Comparison of ENCODE assay signal across 9 cellular contexts in the genomic region with DNA sequence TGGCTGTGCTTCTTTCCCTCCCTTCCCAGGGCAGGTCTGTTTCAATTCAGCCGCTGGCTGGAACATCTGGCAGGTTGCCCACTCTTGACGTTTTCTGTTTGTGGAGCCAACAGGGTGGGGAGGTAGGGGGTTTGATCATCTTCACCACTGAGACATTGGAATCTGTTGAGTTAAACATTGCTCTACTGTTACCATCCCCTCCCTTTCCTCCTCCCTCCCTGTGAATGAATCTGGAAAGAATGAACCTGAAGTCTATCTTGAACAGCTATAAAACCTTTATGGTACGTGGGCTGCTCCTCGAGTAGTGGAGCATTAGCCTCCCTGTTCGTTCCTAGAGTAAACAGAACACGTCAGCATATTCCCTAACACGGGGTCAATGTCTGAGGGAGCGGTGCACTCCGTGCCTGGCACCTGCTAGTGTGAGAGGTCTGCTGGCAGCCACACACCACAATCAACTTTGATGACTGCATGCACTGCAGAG.
DNase-seq lines count a peak whose midpoint lies in the region; ATAC-seq and TF ChIP-seq lines count a peak whose summit lies in the region.
"Had no signal": no experiment of that assay in that cellular context is flagged by ENCODE, and none has a peak within 500 bp of the region (broad histone marks: within the 10 kb centered on the region; RNA-seq: fewer than 3 reads in every experiment).

No MANE protein-coding gene starts in this region.

- H3K4me3 Mint-ChIP-seq in nephron progenitor cell: no peak overlapping the region
- H3K4me3 Mint-ChIP-seq in stimulated activated naive CD8-positive, alpha-beta T cell treated with anti-CD3 and anti-CD28 coated beads, Interleukin-15, amount 100 ng/mL, for 72 hours: no peak overlapping the region

- peaks cover 10% of the 10 kb centered on the region for H3K9me3 Mint-ChIP-seq in nephron progenitor cell
- no peaks in the 10 kb centered on the region for H3K9me3 Mint-ChIP-seq in stimulated activated naive CD8-positive, alpha-beta T cell treated with anti-CD3 and anti-CD28 coated beads, Interleukin-15, amount 100 ng/mL, for 72 hours

- TF ChIP-seq CTCF in epithelial cell of proximal tubule (conservative IDR thresholded peaks at IDR 0.05; ENCODE audit: low read depth, low read length) (no peak), nephron progenitor cell (IDR thresholded peaks at IDR 0.05) (no peak), dorsolateral prefrontal cortex (IDR thresholded peaks at IDR 0.05 in 54 of 56, conservative IDR thresholded peaks at IDR 0.05 in 2 of 56; ENCODE audit: low read depth in 1 of 56, partially characterized antibody in 56 of 56) (no peak)

- H3K27ac ChIP-seq in dorsolateral prefrontal cortex: no peak overlapping the region
- H3K27ac ChIP-seq: PC-9 had no signal

- H3K27me3 ChIP-seq in dorsolateral prefrontal cortex: peaks cover 0 to 19% (median 0%) of the 10 kb centered on the region in 45 donors

- H3K27ac Mint-ChIP-seq in nephron progenitor cell: peak overlapping the region; percentile 17
- H3K27ac Mint-ChIP-seq in stimulated activated naive CD8-positive, alpha-beta T cell treated with anti-CD3 and anti-CD28 coated beads, Interleukin-15, amount 100 ng/mL, for 72 hours: no peak overlapping the region

- H3K27me3 Mint-ChIP-seq in nephron progenitor cell (ENCODE audit: low read depth, poor library complexity): peaks cover 19% of the 10 kb centered on the region
- H3K27me3 Mint-ChIP-seq in stimulated activated naive CD8-positive, alpha-beta T cell treated with anti-CD3 and anti-CD28 coated beads, Interleukin-15, amount 100 ng/mL, for 72 hours: peaks cover 8% of the 10 kb centered on the region

- peaks cover 7% of the 10 kb centered on the region for H3K4me1 Mint-ChIP-seq in nephron progenitor cell
- no peaks in the 10 kb centered on the region for H3K4me1 Mint-ChIP-seq in stimulated activated naive CD8-positive, alpha-beta T cell treated with anti-CD3 and anti-CD28 coated beads, Interleukin-15, amount 100 ng/mL, for 72 hours

- DNase-seq in Caki2 (ENCODE audit: low read depth) (peak; percentile 89), NCI-H345 treated with DMSO at 0.1 percent for 48 hours (lab: John Stamatoyannopoulos, UW; ENCODE audit: unreplicated experiment) (peak; percentile 7), epithelial cell of proximal tubule (ENCODE audit: low read depth) (peak; percentile 98), nephron progenitor cell (no peak), HCEC 1CT (no peak), dorsolateral prefrontal cortex (no peak), islet precursor cell (no peak)
- no peak for DNase-seq in stimulated activated naive CD8-positive, alpha-beta T cell treated with anti-CD3 and anti-CD28 coated beads, Interleukin-15, amount 100 ng/mL, for 72 hours

- ATAC-seq in stimulated activated naive CD8-positive, alpha-beta T cell treated with anti-CD3 and anti-CD28 coated beads, Interleukin-15, amount 100 ng/mL, for 72 hours: no peak

- no peaks in the 10 kb centered on the region for H3K36me3 Mint-ChIP-seq in nephron progenitor cell (ENCODE audit: low read depth)

- in situ Hi-C loops in Caki2 (cut with HindIII; ENCODE audit: low pct_unique_long_range_greater_than_20kb, low sequenced_read_pairs): no loop called here

- intact Hi-C loops in dorsolateral prefrontal cortex (cut with DNase I): no loop called here

- no peak overlapping the region for H3K4me3 ChIP-seq in epithelial cell of proximal tubule (ENCODE audit: low read depth, low read length)
- no peak overlapping the region for H3K4me3 ChIP-seq in dorsolateral prefrontal cortex
- H3K4me3 ChIP-seq: PC-9 had no signal

Comparison
In these comparisons a context has a peak if more than half of its experiments do, and no peak if none do; other contexts are left out.
1. DNase-seq: peak in Caki2 (single experiment), NCI-H345 treated with DMSO at 0.1 percent for 48 hours (single experiment) and epithelial cell of proximal tubule (single experiment); none in nephron progenitor cell (single experiment), HCEC 1CT (single experiment), stimulated activated naive CD8-positive, alpha-beta T cell treated with anti-CD3 and anti-CD28 coated beads, Interleukin-15, amount 100 ng/mL, for 72 hours (0 of 2), dorsolateral prefrontal cortex (0 of 10) and islet precursor cell (single experiment).